18 cellular contexts compared by ENCODE assay signal in genomic region chr3:126951561-126951960, GRCh38.
"Had no signal": no experiment of that assay in that cellular context is flagged by ENCODE, and none has a peak within 500 bp of the region (broad histone marks: within the 10 kb centered on the region; RNA-seq: fewer than 3 reads in every experiment).

No MANE protein-coding gene starts in this region.

- ATAC-seq: heart left ventricle, left lung, lower lobe of right lung, psoas muscle had no signal

- H3K9me3 Mint-ChIP-seq: memory B cell, mesothelial cell of epicardium, nephron had no signal

- DNase-seq: cortex of kidney; effector CD8-positive, alpha-beta T cell; foreskin melanocyte; hypothalamus; lower lobe of right lung; occipital lobe; retina; small intestine; stimulated activated CD4-positive, alpha-beta T cell treated with anti-CD3 and anti-CD28 coated beads, Interleukin-2, amount 100 ng/mL, for 48 hours; stimulated activated naive CD4-positive, alpha-beta T cell treated with Interleukin-2 at 50 U/mL for 16 hours; trophoblast cell; uterus had no signal

- H3K27me3 Mint-ChIP-seq: memory B cell had no signal

- H3K4me3 Mint-ChIP-seq: memory B cell, mesothelial cell of epicardium, nephron had no signal

- H3K4me1 Mint-ChIP-seq: mesothelial cell of epicardium, nephron had no signal

- H3K27ac Mint-ChIP-seq: memory B cell, mesothelial cell of epicardium, nephron had no signal
